ENCODE assay signal across 8 cellular contexts in the genomic region with DNA sequence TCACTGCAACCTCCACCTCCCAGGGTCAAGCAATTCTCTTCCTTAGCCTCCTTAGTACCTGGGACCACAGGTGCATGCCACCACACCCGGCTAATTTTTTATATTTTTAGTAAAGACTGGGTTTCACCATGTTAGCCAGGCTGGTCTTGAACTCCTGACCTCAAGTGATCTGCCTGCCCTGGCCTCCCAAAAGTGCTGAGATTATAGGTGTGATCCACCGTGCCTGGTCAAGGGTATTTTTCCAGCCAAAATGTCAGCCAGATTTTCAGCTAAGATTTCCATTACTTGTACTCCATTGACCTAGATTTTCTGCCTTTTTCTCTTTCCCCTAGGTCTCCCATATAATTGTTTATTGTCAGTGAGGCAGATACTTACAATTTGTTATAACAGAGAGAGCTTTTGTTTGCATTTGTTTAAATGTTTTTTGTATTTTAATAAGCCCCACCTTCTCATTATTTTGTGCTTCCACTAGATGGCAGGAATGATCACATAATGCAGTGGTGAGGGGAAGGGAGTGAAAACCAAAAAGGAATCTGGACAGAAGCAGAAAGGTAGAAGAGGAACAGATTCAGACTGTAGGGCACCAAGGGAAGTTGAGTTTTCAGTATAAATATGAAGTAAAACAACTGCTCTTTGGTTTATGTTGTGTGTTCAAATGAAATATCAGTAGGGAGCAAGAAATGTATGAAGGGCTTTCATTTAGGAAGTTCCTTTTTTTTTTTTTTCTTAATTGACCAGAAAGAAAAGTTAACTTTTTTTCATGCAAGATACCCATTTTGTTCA. TPM values are rescaled to one million over a fixed set of nuclear protein-coding genes. Genes with fewer than 3 reads are reported as not detected.
DNase-seq lines count a peak whose midpoint lies in the region; ATAC-seq and TF ChIP-seq lines count a peak whose summit lies in the region.

No MANE protein-coding gene starts in this region.

- no peak overlapping the region for H3K4me3 ChIP-seq in AG09309 (ENCODE audit: control insufficient read depth, low read depth, low read length)
- no peak overlapping the region for H3K4me3 ChIP-seq in WI38 (ENCODE audit: low read depth, low read length)

- TF ChIP-seq CTCF in AG09309 (IDR thresholded peaks at IDR 0.05; ENCODE audit: control insufficient read depth, insufficient read depth, low read depth, low read length, missing control alignments) (peak; percentile 59), GM12873 (IDR thresholded peaks at IDR 0.05; ENCODE audit: insufficient read depth, low read depth, low read length, missing control alignments) (peak; percentile 61), WI38 (IDR thresholded peaks at IDR 0.05; ENCODE audit: low read depth, low read length) (peak; percentile 44; the same call in 1 of the 2 replicates)

- intact Hi-C loops in sciatic nerve (cut with DNase I) = no loop called here

- DNase-seq in AG09309 (ENCODE audit: low read depth) (no peak), NCI-H1048 (lab: John Stamatoyannopoulos, UW) (peak; percentile 17), glomerular visceral epithelial cell (ENCODE audit: extremely low spot score) (peak; percentile 49), sciatic nerve (ENCODE audit: low spot score) (no peak)

- peak; percentile 76 for ATAC-seq in sciatic nerve
- ATAC-seq in HG03378 (IDR thresholded peaks at IDR 0.05; ENCODE audit: unreplicated experiment) = no peak
- no peak for ATAC-seq in GM21737 (IDR thresholded peaks at IDR 0.05; ENCODE audit: unreplicated experiment)

RNA-seq across cellular contexts. Expression of a gene that starts 29.7 kb away (rescaled TPM):
- 22.1 TPM for total RNA-seq in sciatic nerve

RNA-seq across cellular contexts. Expression of a gene that starts 53.0 kb away (rescaled TPM):
- 35.5 TPM for total RNA-seq in sciatic nerve

Comparison
In these comparisons a context has a peak if more than half of its experiments do, and no peak if none do; other contexts are left out.
1. DNase-seq: peak in NCI-H1048 (single experiment) and glomerular visceral epithelial cell (single experiment); none in AG09309 (single experiment) and sciatic nerve (single experiment).
2. Peak in every context shown above with its lines, with median percentiles within 50 percentile points of each other: CTCF ChIP-seq.